ENCODE assay signal across 24 cellular contexts in the genomic region with DNA sequence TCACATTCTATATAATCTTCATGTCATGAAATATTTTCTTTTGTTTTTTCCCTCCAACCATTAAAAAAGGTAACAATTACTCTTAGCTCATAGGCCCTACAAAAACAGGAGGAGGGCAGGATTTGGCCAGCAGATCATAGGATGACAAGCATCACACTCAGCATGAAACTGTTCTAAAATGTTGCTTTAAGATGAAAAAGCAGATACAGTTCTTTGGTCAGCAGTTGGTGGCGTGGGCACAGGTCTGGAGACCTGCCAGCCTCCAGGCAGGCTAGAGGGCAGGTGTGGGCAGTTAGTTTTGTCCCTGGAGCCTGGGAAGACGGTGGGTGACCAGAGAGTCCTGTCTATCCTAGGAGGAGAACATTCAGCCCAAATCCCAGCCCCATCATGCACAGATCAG. TPM values are rescaled to one million over a fixed set of nuclear protein-coding genes. Genes with fewer than 3 reads are reported as not detected.
DNase-seq lines count a peak whose midpoint lies in the region; ATAC-seq and TF ChIP-seq lines count a peak whose summit lies in the region.
"Had no signal": no experiment of that assay in that cellular context is flagged by ENCODE, and none has a peak within 500 bp of the region (broad histone marks: within the 10 kb centered on the region; RNA-seq: fewer than 3 reads in every experiment).

EDDM13 (plus strand) TSS at position 301 of the 400 bp plus-strand sequence; CDS start at position 388, 87 bp downstream.

- WGBS in SK-N-SH (ENCODE audit: low lambda C conversion rate) = 32% methylated on average over 2 of the region's 2 CpGs
- WGBS in heart left ventricle, 4 donors = 88 to 100% (median 95%) methylated on average over 2 of the region's 2 CpGs

- H3K9ac ChIP-seq in SK-N-SH (no peak within 1 kb of the TSS), parathyroid adenoma (no peak within 1 kb of the TSS)
- H3K9ac ChIP-seq: BLaER1 treated with 17β-estradiol and CSF1 and Interleukin-3, amounts not matched to agents 10 nM and 100 nM had no signal

- no peak for TF ChIP-seq RAD21 in SK-N-SH (IDR thresholded peaks at IDR 0.05; ENCODE audit: low read length)

- CTCF ChIA-PET in SK-N-SH (lab: Yijun Ruan, JAX) = interaction anchor here (1.0 to 3.5 kb wide), 3 partner anchors 20 to 48 kb away, joined by 3 to 20 read pairs (median 3); no protein-coding TSS in a partner anchor

- H3K79me2 ChIP-seq in SK-N-SH (ENCODE audit: insufficient read depth) = no peaks in the 10 kb centered on the region
- H3K79me2 ChIP-seq in parathyroid adenoma = no peaks in the 10 kb centered on the region

- H3K9me3 ChIP-seq in SK-N-SH (no peaks in the 10 kb centered on the region), RWPE2 (ENCODE audit: severe bottlenecking) (no peaks in the 10 kb centered on the region), parathyroid adenoma (ENCODE audit: control insufficient read depth, low read length) (no peaks in the 10 kb centered on the region), heart left ventricle (peaks cover 0 to 5% (median 0%) of the 10 kb centered on the region in 12 donors)

- intact Hi-C loops in heart left ventricle (cut with DNase I) = no loop called here

- H4K20me1 ChIP-seq in SK-N-SH (ENCODE audit: insufficient read depth) = no peaks in the 10 kb centered on the region
- H4K20me1 ChIP-seq: BLaER1 treated with 17β-estradiol and CSF1 and Interleukin-3, amounts not matched to agents 10 nM and 100 nM had no signal

- in situ Hi-C loops in KBM-7 (cut with MboI; ENCODE audit: low pct_unique_long_range_greater_than_20kb, low sequenced_read_pairs) = no loop called here

- POLR2A ChIA-PET in SK-N-SH (lab: Yijun Ruan, JAX) = no interaction called here

- no peaks in the 10 kb centered on the region for H3K9me2 ChIP-seq in SK-N-SH

- H3K27me3 ChIP-seq in SK-N-SH (ENCODE audit: insufficient read depth) (no peaks in the 10 kb centered on the region), RWPE2 (ENCODE audit: insufficient read depth, poor library complexity, severe bottlenecking) (no peaks in the 10 kb centered on the region), parathyroid adenoma (ENCODE audit: control insufficient read depth, insufficient read depth, low read length) (no peaks in the 10 kb centered on the region), heart left ventricle (no peaks in the 10 kb centered on the region), H7 (ENCODE audit: control insufficient read depth, insufficient read depth, low read length) (no peaks in the 10 kb centered on the region)
- H3K27me3 ChIP-seq: BLaER1 treated with 17β-estradiol and CSF1 and Interleukin-3, amounts not matched to agents 10 nM and 100 nM had no signal

- TF ChIP-seq POLR2A in heart left ventricle (IDR thresholded peaks at IDR 0.05) = no peak

- TF ChIP-seq EP300 in SK-N-SH (IDR thresholded peaks at IDR 0.05; ENCODE audit: borderline replicate concordance in 1 of 2, low read depth in 1 of 2, low read length in 1 of 2) = no peak

- no peak within 1 kb of the TSS for H3K4me2 ChIP-seq in SK-N-SH
- no peak within 1 kb of the TSS for H3K4me2 ChIP-seq in parathyroid adenoma (ENCODE audit: low read length)
- H3K4me2 ChIP-seq: BLaER1 treated with 17β-estradiol and CSF1 and Interleukin-3, amounts not matched to agents 10 nM and 100 nM had no signal

- no peak for ATAC-seq in SK-N-SH treated with all-trans-retinoic acid at 6 μM for 48 hours
- ATAC-seq in RWPE2 (ENCODE audit: low read depth) = no peak
- ATAC-seq in heart left ventricle = no peak
- ATAC-seq: CD8-positive, alpha-beta T cell had no signal

- no peak for TF ChIP-seq CTCF in SK-N-SH (IDR thresholded peaks at IDR 0.05)
- no peak for TF ChIP-seq CTCF in RWPE2 (IDR thresholded peaks at IDR 0.05; ENCODE audit: poor library complexity, severe bottlenecking)
- no peak for TF ChIP-seq CTCF in parathyroid adenoma (IDR thresholded peaks at IDR 0.05)
- no peak for TF ChIP-seq CTCF in heart left ventricle (IDR thresholded peaks at IDR 0.05)

- H3K27ac ChIP-seq in SK-N-SH (ENCODE audit: low read depth in 2 of 2, low read length in 1 of 2) = peak within 1 kb of the TSS in 1 of 2 experiments; percentile 44; a peak in 2 of 4 replicates
- H3K27ac ChIP-seq in RWPE2 (ENCODE audit: poor library complexity, severe bottlenecking) = peak within 1 kb of the TSS; percentile 64
- no peak within 1 kb of the TSS for H3K27ac ChIP-seq in parathyroid adenoma
- no peak within 1 kb of the TSS for H3K27ac ChIP-seq in heart left ventricle
- H3K27ac ChIP-seq: 22Rv1; BLaER1 treated with 17β-estradiol and CSF1 and Interleukin-3, amounts not matched to agents 10 nM and 100 nM had no signal

- DNase-seq in SK-N-SH = peak; percentile 12
- no peak for DNase-seq in RWPE2 (ENCODE audit: low spot score)
- DNase-seq in dermis blood vessel endothelial cell = peak; percentile 9
- no peak for DNase-seq in heart left ventricle
- DNase-seq in H7 = no peak
- no peak for DNase-seq in KBM-7
- DNase-seq: ACHN; Calu3; CD8-positive, alpha-beta T cell; DMS153; GDM1; NCI-H1092; NCI-H1436 treated with DMSO at 0.1 percent for 48 hours; NCI-H2029; NCI-H2227 treated with DMSO at 0.1 percent for 48 hours; NCI-H510A treated with DMSO at 0.1 percent for 48 hours; NCI-H774; OCI-M1; Right ventricle myocardium superior had no signal

- H3K36me3 ChIP-seq in SK-N-SH (replicated peaks in 1 of 2; ENCODE audit: control insufficient read depth in 1 of 2, insufficient read depth in 2 of 2, low read length in 1 of 2) (peaks cover 0 to 6% of the 10 kb centered on the region in 2 experiments), RWPE2 (ENCODE audit: low read depth) (no peaks in the 10 kb centered on the region), parathyroid adenoma (ENCODE audit: control insufficient read depth, insufficient read depth, low read length) (no peaks in the 10 kb centered on the region), heart left ventricle (peaks cover 0 to 6% (median 0%) of the 10 kb centered on the region in 9 donors), H7 (replicated peaks; ENCODE audit: control insufficient read depth, insufficient read depth, low read length) (no peaks in the 10 kb centered on the region)

- no peak within 1 kb of the TSS for H2AFZ ChIP-seq in SK-N-SH (ENCODE audit: low read depth)
- peak within 1 kb of the TSS; percentile 27 for H2AFZ ChIP-seq in parathyroid adenoma

- peaks cover 12 to 22% of the 10 kb centered on the region in 2 experiments for H3K4me1 ChIP-seq in SK-N-SH (ENCODE audit: control insufficient read depth in 1 of 2, insufficient read depth in 2 of 2, low read depth in 1 of 2, low read length in 1 of 2)
- H3K4me1 ChIP-seq in RWPE2 (ENCODE audit: insufficient read depth, poor library complexity, severe bottlenecking) = peaks cover 3% of the 10 kb centered on the region
- H3K4me1 ChIP-seq in parathyroid adenoma = peaks cover 4% of the 10 kb centered on the region
- peaks cover 0 to 3% (median 0%) of the 10 kb centered on the region in 12 donors for H3K4me1 ChIP-seq in heart left ventricle
- H3K4me1 ChIP-seq: BLaER1 treated with 17β-estradiol and CSF1 and Interleukin-3, amounts not matched to agents 10 nM and 100 nM had no signal

- H3K4me3 ChIP-seq in SK-N-SH (ENCODE audit: low read depth in 2 of 2, low read length in 1 of 2) = no peak within 1 kb of the TSS
- H3K4me3 ChIP-seq in RWPE2 (ENCODE audit: severe bottlenecking) = no peak within 1 kb of the TSS
- H3K4me3 ChIP-seq in parathyroid adenoma (ENCODE audit: low read depth, low read length) = no peak within 1 kb of the TSS
- no peak within 1 kb of the TSS for H3K4me3 ChIP-seq in heart left ventricle
- no peak within 1 kb of the TSS for H3K4me3 ChIP-seq in H7 (ENCODE audit: insufficient read depth, low read depth, low read length)
- H3K4me3 ChIP-seq: BLaER1 treated with 17β-estradiol and CSF1 and Interleukin-3, amounts not matched to agents 10 nM and 100 nM had no signal

- H3F3A ChIP-seq in SK-N-SH (replicated peaks; ENCODE audit: insufficient read depth) = peaks cover 35% of the 10 kb centered on the region

TF ChIP-seq in SK-N-SH, 30 proteins besides CTCF, POLR2A, EP300 and RAD21 (continues in another document):
- TF ChIP-seq JUND (IDR thresholded peaks at IDR 0.05) (no peak), ZBTB33 (IDR thresholded peaks at IDR 0.05; ENCODE audit: borderline replicate concordance, low read depth) (no peak)

TF ChIP-seq in SK-N-SH treated with all-trans-retinoic acid at 6 μM for 48 hours, 23 proteins besides CTCF, POLR2A, EP300 and RAD21 (continues in another document):
- TF ChIP-seq ESRRG (CRISPR knock-in tag; IDR thresholded peaks at IDR 0.05) = no peak
- no peak for TF ChIP-seq CREB5 (CRISPR knock-in tag; IDR thresholded peaks at IDR 0.05; ENCODE audit: low read depth)
- TF ChIP-seq ZNF8 (CRISPR knock-in tag; IDR thresholded peaks at IDR 0.05) = no peak
- TF ChIP-seq RARB (CRISPR knock-in tag; IDR thresholded peaks at IDR 0.05) = no peak
- no peak for TF ChIP-seq ISL1 (CRISPR knock-in tag; IDR thresholded peaks at IDR 0.05)
- no peak for TF ChIP-seq OSR1 (CRISPR knock-in tag; IDR thresholded peaks at IDR 0.05)
- no peak for TF ChIP-seq ZNF70 (CRISPR knock-in tag; IDR thresholded peaks at IDR 0.05)

RNA-seq across cellular contexts. Expression of gene EDDM13, which starts in this region (rescaled TPM):
- not detected in 2 replicates for polyA plus RNA-seq in SK-N-SH (2012; rRNA removed)
- not detected in 2 replicates for polyA plus RNA-seq in SK-N-SH (2012; cell fraction: cytosol; rRNA removed)
- not detected in 2 replicates for polyA plus RNA-seq in SK-N-SH (2012; cell fraction: nucleus; rRNA removed)
- 0.79 and 0.85 TPM in 2 replicates for total RNA-seq in dermis blood vessel endothelial cell
- not detected for total RNA-seq in heart left ventricle
- polyA plus RNA-seq in heart left ventricle = under 1 TPM in 1 of 2 donors, not detected in 1; 0.42 TPM
- not detected in 2 replicates for total RNA-seq in H7 (2014; rRNA removed; shearing (Covaris generic))
- total RNA-seq: Calu3; CD8-positive, alpha-beta T cell; H1; Right ventricle myocardium superior had no signal
- polyA plus RNA-seq: H1 had no signal

Comparison
In these comparisons a context has a peak if more than half of its experiments do, and no peak if none do; other contexts are left out.
1. Peak in DNase-seq in SK-N-SH; RNA of the gene not detected or under 1 TPM.
2. Peak in DNase-seq in dermis blood vessel endothelial cell; RNA of the gene not detected or under 1 TPM.